In genomic region chr15:66907826-66908502, GRCh38 we compare ENCODE assay signal across 10 cellular contexts.
DNase-seq lines count a peak whose midpoint lies in the region; ATAC-seq and TF ChIP-seq lines count a peak whose summit lies in the region.
"Had no signal": no experiment of that assay in that cellular context is flagged by ENCODE, and none has a peak within 500 bp of the region (broad histone marks: within the 10 kb centered on the region; RNA-seq: fewer than 3 reads in every experiment).

No MANE protein-coding gene starts in this region.

- H3K36me3 Mint-ChIP-seq in stimulated activated memory B cell treated with anti-CD40 and anti-IgM and Interleukin-4, amounts not matched to agents 10 μg/mL and 1 μg/mL and 100 μg/mL, for 72 hours = no peaks in the 10 kb centered on the region
- H3K36me3 Mint-ChIP-seq in activated CD4-positive, alpha-beta T cell treated with anti-CD3 and anti-CD28 coated beads, Interleukin-2, amount 10 ng/mL, durations not matched to agents 7 days and 5 days (ENCODE audit: low read depth) = no peaks in the 10 kb centered on the region

- peak overlapping the region; percentile 0; the same call in 1 of the 2 replicates for H3K27ac ChIP-seq in SJCRH30
- H3K27ac ChIP-seq in right cardiac atrium (ENCODE audit: low read length) = no peak overlapping the region
- H3K27ac ChIP-seq: suprapubic skin had no signal

- H3K4me1 ChIP-seq in SJCRH30 (peaks cover 3% of the 10 kb centered on the region), right cardiac atrium (ENCODE audit: control insufficient read depth, insufficient read depth, low read length) (peaks cover 8% of the 10 kb centered on the region), BE2C (peaks cover 2% of the 10 kb centered on the region; the same call in 1 of the 2 replicates)

- intact Hi-C loops in right cardiac atrium (cut with DNase I) = no loop called here

- H3K4me3 ChIP-seq in SJCRH30 (peak overlapping the region; percentile 20), right cardiac atrium (ENCODE audit: low read length) (no peak overlapping the region), BE2C (ENCODE audit: low read depth, low read length) (no peak overlapping the region)
- H3K4me3 ChIP-seq: suprapubic skin had no signal

- H3K9me3 Mint-ChIP-seq in stimulated activated memory B cell treated with anti-CD40 and anti-IgM and Interleukin-4, amounts not matched to agents 10 μg/mL and 1 μg/mL and 100 μg/mL, for 72 hours = no peaks in the 10 kb centered on the region
- H3K9me3 Mint-ChIP-seq in activated CD4-positive, alpha-beta T cell treated with anti-CD3 and anti-CD28 coated beads, Interleukin-2, amount 10 ng/mL, durations not matched to agents 7 days and 5 days = peaks cover 3% of the 10 kb centered on the region

- POLR2A ChIA-PET in activated CD4-positive, alpha-beta T cell treated with anti-CD3 and anti-CD28 coated beads, Interleukin-2, amount 10 ng/mL, durations not matched to agents 7 days and 5 days (lab: Charles Lee) = no interaction called here

- no peak overlapping the region for H3K4me3 Mint-ChIP-seq in stimulated activated memory B cell treated with anti-CD40 and anti-IgM and Interleukin-4, amounts not matched to agents 10 μg/mL and 1 μg/mL and 100 μg/mL, for 72 hours
- H3K4me3 Mint-ChIP-seq in activated CD4-positive, alpha-beta T cell treated with anti-CD3 and anti-CD28 coated beads, Interleukin-2, amount 10 ng/mL, durations not matched to agents 7 days and 5 days = no peak overlapping the region

- TF ChIP-seq CTCF in BE2C (IDR thresholded peaks at IDR 0.05; ENCODE audit: low read depth, low read length) = no peak

- no peaks in the 10 kb centered on the region for H3K27me3 Mint-ChIP-seq in stimulated activated memory B cell treated with anti-CD40 and anti-IgM and Interleukin-4, amounts not matched to agents 10 μg/mL and 1 μg/mL and 100 μg/mL, for 72 hours
- peaks cover 6% of the 10 kb centered on the region for H3K27me3 Mint-ChIP-seq in activated CD4-positive, alpha-beta T cell treated with anti-CD3 and anti-CD28 coated beads, Interleukin-2, amount 10 ng/mL, durations not matched to agents 7 days and 5 days

- peak overlapping the region; percentile 7 for H3K27ac Mint-ChIP-seq in stimulated activated memory B cell treated with anti-CD40 and anti-IgM and Interleukin-4, amounts not matched to agents 10 μg/mL and 1 μg/mL and 100 μg/mL, for 72 hours
- H3K27ac Mint-ChIP-seq in activated CD4-positive, alpha-beta T cell treated with anti-CD3 and anti-CD28 coated beads, Interleukin-2, amount 10 ng/mL, durations not matched to agents 7 days and 5 days = no peak overlapping the region

- ATAC-seq in GM21529 (IDR thresholded peaks at IDR 0.05; ENCODE audit: unreplicated experiment) = peak; percentile 58
- peak; percentile 64 to 80 for ATAC-seq in right cardiac atrium
- ATAC-seq in stimulated activated memory B cell treated with anti-CD40 and anti-IgM and Interleukin-4, amounts not matched to agents 10 μg/mL and 1 μg/mL and 100 μg/mL, for 72 hours = peak; percentile 95
- no peak for ATAC-seq in HG03280 (IDR thresholded peaks at IDR 0.05; ENCODE audit: unreplicated experiment)

- H3K4me1 Mint-ChIP-seq in stimulated activated memory B cell treated with anti-CD40 and anti-IgM and Interleukin-4, amounts not matched to agents 10 μg/mL and 1 μg/mL and 100 μg/mL, for 72 hours = peaks cover 53% of the 10 kb centered on the region
- H3K4me1 Mint-ChIP-seq in activated CD4-positive, alpha-beta T cell treated with anti-CD3 and anti-CD28 coated beads, Interleukin-2, amount 10 ng/mL, durations not matched to agents 7 days and 5 days = peaks cover 40% of the 10 kb centered on the region

- no peaks in the 10 kb centered on the region for H3K9me3 ChIP-seq in SJCRH30 (replicated peaks)
- H3K9me3 ChIP-seq in right cardiac atrium (ENCODE audit: control insufficient read depth, low read length) = no peaks in the 10 kb centered on the region
- 0 out of 2 replicates have a peak, but pooled peaks cover 3% of the 10 kb centered on the region for H3K9me3 ChIP-seq in BE2C
- H3K9me3 ChIP-seq: suprapubic skin had no signal

- CTCF ChIA-PET in activated CD4-positive, alpha-beta T cell treated with anti-CD3 and anti-CD28 coated beads, Interleukin-2, amount 10 ng/mL, durations not matched to agents 7 days and 5 days (lab: Charles Lee) = interaction anchor here (1.0 to 2.0 kb wide), 8 partner anchors 9 to 367 kb away, joined by 3 to 5 read pairs (median 4); no protein-coding TSS in a partner anchor

- H3K27me3 ChIP-seq in SJCRH30 (no peaks in the 10 kb centered on the region), right cardiac atrium (ENCODE audit: control insufficient read depth, insufficient read depth) (no peaks in the 10 kb centered on the region), BE2C (no peaks in the 10 kb centered on the region)
- H3K27me3 ChIP-seq: suprapubic skin had no signal

- no peaks in the 10 kb centered on the region for H3K36me3 ChIP-seq in SJCRH30
- no peaks in the 10 kb centered on the region for H3K36me3 ChIP-seq in BE2C
- H3K36me3 ChIP-seq: suprapubic skin had no signal

- WGBS in right cardiac atrium = 47% methylated on average over 6 of the region's 6 CpGs

- peak; percentile 66 to 67 for DNase-seq in SJCRH30
- peak; percentile 40 to 84 (median 79) for DNase-seq in right cardiac atrium
- no peak for DNase-seq in BE2C
- DNase-seq in LoVo (ENCODE audit: low spot score) = no peak
- no peak for DNase-seq in activated CD4-positive, alpha-beta T cell treated with anti-CD3 and anti-CD28 coated beads, Interleukin-2, amount 10 ng/mL, durations not matched to agents 7 days and 5 days
- DNase-seq: NCI-H146 had no signal

Comparison
In these comparisons a context has a peak if more than half of its experiments do, and no peak if none do; other contexts are left out.
1. DNase-seq: peak in SJCRH30 (2 of 2) and right cardiac atrium (3 of 3); none in BE2C (single experiment), LoVo (single experiment) and activated CD4-positive, alpha-beta T cell treated with anti-CD3 and anti-CD28 coated beads, Interleukin-2, amount 10 ng/mL, durations not matched to agents 7 days and 5 days (single experiment).